12 cellular contexts compared by ENCODE assay signal in genomic region chr3:111762535-111762934, GRCh38.
DNase-seq lines count a peak whose midpoint lies in the region; ATAC-seq and TF ChIP-seq lines count a peak whose summit lies in the region.
"Had no signal": no experiment of that assay in that cellular context is flagged by ENCODE, and none has a peak within 500 bp of the region (broad histone marks: within the 10 kb centered on the region; RNA-seq: fewer than 3 reads in every experiment).

No MANE protein-coding gene starts in this region.

- intact Hi-C loops in Right ventricle myocardium superior (cut with DNase I), result no loop called here
- intact Hi-C loops in psoas muscle (cut with DNase I), result no loop called here

- 23 to 32% (median 26%) methylated on average over 2 of the region's 2 CpGs for WGBS in psoas muscle, 3 donors

- TF ChIP-seq CTCF in astrocyte of the spinal cord (IDR thresholded peaks at IDR 0.05; ENCODE audit: low read depth, low read length) (no peak), psoas muscle (IDR thresholded peaks at IDR 0.05) (no peak)

- ATAC-seq in Right ventricle myocardium superior (ENCODE audit: poor library complexity) (peak; percentile 76), psoas muscle (peak in 3 of 4 donors; percentile 45 to 50 (median 50)), GM18502 (IDR thresholded peaks at IDR 0.05; ENCODE audit: poor library complexity, unreplicated experiment) (no peak), HG03439 (IDR thresholded peaks at IDR 0.05; ENCODE audit: unreplicated experiment) (no peak), GM21723 (IDR thresholded peaks at IDR 0.05; ENCODE audit: unreplicated experiment) (no peak)

- no peaks in the 10 kb centered on the region for H3K9me3 ChIP-seq in psoas muscle

- in situ Hi-C loops in astrocyte of the spinal cord (cut with HindIII; ENCODE audit: low sequenced_read_pairs), result no loop called here

- no peaks in the 10 kb centered on the region for H3K27me3 ChIP-seq in psoas muscle (ENCODE audit: insufficient read depth in 3 of 3, low read length in 2 of 3)

- DNase-seq in Daoy (ENCODE audit: low read depth) (peak; percentile 15), astrocyte of the spinal cord (ENCODE audit: low read depth, low spot score) (peak; percentile 88), Right ventricle myocardium superior (no peak), psoas muscle (no peak), foreskin melanocyte (no peak)
- DNase-seq: activated effector memory CD4-positive, alpha-beta T cell treated with Interleukin-2 at 50 U/mL for 16 hours; NCI-H2107; RPMI8226; WERI-Rb-1 had no signal

- H3K36me3 ChIP-seq in psoas muscle (ENCODE audit: insufficient read depth in 1 of 2, low read depth in 1 of 2), result no peaks in the 10 kb centered on the region
- H3K36me3 ChIP-seq: WERI-Rb-1 had no signal

- peak overlapping the region; percentile 68 for H3K27ac ChIP-seq in psoas muscle
- H3K27ac ChIP-seq: WERI-Rb-1 had no signal

- H3K4me3 ChIP-seq in astrocyte of the spinal cord (ENCODE audit: low read depth, low read length) (no peak overlapping the region), psoas muscle (no peak overlapping the region)

- H3K4me1 ChIP-seq in psoas muscle, result no peaks in the 10 kb centered on the region

Comparison
In these comparisons a context has a peak if more than half of its experiments do, and no peak if none do; other contexts are left out.
1. DNase-seq: peak in Daoy (single experiment) and astrocyte of the spinal cord (single experiment); none in Right ventricle myocardium superior (single experiment), psoas muscle (0 of 2) and foreskin melanocyte (single experiment).
2. ATAC-seq: peak in Right ventricle myocardium superior (single experiment) and psoas muscle (3 of 4); none in GM18502 (single experiment), HG03439 (single experiment) and GM21723 (single experiment).